Comparison of ENCODE assay signal across 1 cellular context in the genomic region with DNA sequence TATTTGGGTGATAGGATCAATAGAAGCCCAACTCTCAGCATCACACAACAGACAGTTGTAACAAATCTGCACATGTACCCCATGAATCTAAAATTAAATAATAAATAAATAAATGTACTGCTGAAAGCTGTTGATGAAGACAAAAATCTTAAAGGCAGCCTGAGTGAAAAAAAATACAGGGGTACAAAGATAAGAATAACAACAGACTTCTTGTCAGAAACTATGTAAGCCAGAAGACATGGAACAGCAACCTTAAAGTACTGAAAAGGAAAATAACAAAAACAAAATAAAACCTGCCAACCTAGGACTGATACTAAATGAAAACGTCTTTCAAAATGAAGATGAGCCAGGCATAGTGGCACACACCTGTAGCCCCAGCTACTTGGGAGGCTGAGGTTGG.
TF ChIP-seq lines count a peak whose summit lies in the region.

No MANE protein-coding gene starts in this region.

TF ChIP-seq in K562, 482 proteins besides CTCF, POLR2A, EP300 and RAD21 (continued from another document and continues in another):
- TF ChIP-seq ZBTB5 (IDR thresholded peaks at IDR 0.05) (no peak), CUX1 (CRISPR knock-in tag; IDR thresholded peaks at IDR 0.05) (no peak), MXI1 (IDR thresholded peaks at IDR 0.05; ENCODE audit: low read depth, low read length) (no peak), HNRNPUL1 (IDR thresholded peaks at IDR 0.05; ENCODE audit: low read length) (no peak), POLR3A (IDR thresholded peaks at IDR 0.05; ENCODE audit: borderline replicate concordance, extremely low read depth, insufficient read depth, insufficient read length) (no peak), ZEB2 (IDR thresholded peaks at IDR 0.05) (no peak), ZNF699 (CRISPR knock-in tag; IDR thresholded peaks at IDR 0.05; ENCODE audit: insufficient replicate concordance) (no peak), FOXK2 (conservative IDR thresholded peaks at IDR 0.05 in 1 of 2, IDR thresholded peaks at IDR 0.05 in 1 of 2; ENCODE audit: low read depth in 2 of 2) (no peak), CREB5 (CRISPR knock-in tag; IDR thresholded peaks at IDR 0.05) (no peak), ZNF655 (CRISPR knock-in tag; IDR thresholded peaks at IDR 0.05) (no peak), TSC22D4 (tag; IDR thresholded peaks at IDR 0.05) (no peak), POLR2B (IDR thresholded peaks at IDR 0.05; ENCODE audit: low read depth, partially characterized antibody) (no peak), RBM14 (IDR thresholded peaks at IDR 0.05; ENCODE audit: borderline replicate concordance, insufficient read depth, low read depth, low read length) (no peak), ILF3 (IDR thresholded peaks at IDR 0.05; ENCODE audit: borderline replicate concordance) (no peak), ETS2 (tag; IDR thresholded peaks at IDR 0.05; ENCODE audit: borderline replicate concordance, poor library complexity, severe bottlenecking) (no peak), MLLT1 (IDR thresholded peaks at IDR 0.05) (0 out of 4 replicates have a peak, but pooled peaks of 1 of the 2 experiments have one; percentile 38), ZNF384 (IDR thresholded peaks at IDR 0.05; ENCODE audit: low read depth, low read length) (peak; percentile 67), RBM22 (IDR thresholded peaks at IDR 0.05; ENCODE audit: low read depth, low read length, poor library complexity, severe bottlenecking) (no peak), HMGN3 (IDR thresholded peaks at IDR 0.05; ENCODE audit: borderline replicate concordance, extremely low read depth, insufficient read length, low read depth, low read length) (no peak), RCOR1 (IDR thresholded peaks at IDR 0.05; ENCODE audit: borderline replicate concordance in 1 of 2, low read depth in 2 of 2, low read length in 2 of 2) (no peak), XRCC4 (IDR thresholded peaks at IDR 0.05; ENCODE audit: extremely low read depth, insufficient read depth, insufficient read length) (no peak), ZFP36 (IDR thresholded peaks at IDR 0.05; ENCODE audit: low read depth, low read length, partially characterized antibody) (no peak), TRIM24 (IDR thresholded peaks at IDR 0.05) (peak; percentile 66 to 83), MAFK (IDR thresholded peaks at IDR 0.05; ENCODE audit: low read length) (no peak), SPI1 (IDR thresholded peaks at IDR 0.05; ENCODE audit: borderline replicate concordance, low read depth, low read length) (no peak), ZNF445 (CRISPR knock-in tag; IDR thresholded peaks at IDR 0.05; ENCODE audit: low read depth) (peak; percentile 82), ZNF24 (IDR thresholded peaks at IDR 0.05) (no peak), ELF4 (CRISPR knock-in tag; IDR thresholded peaks at IDR 0.05) (no peak), COPS2 (conservative IDR thresholded peaks at IDR 0.05) (no peak), NCOA2 (IDR thresholded peaks at IDR 0.05; ENCODE audit: partially characterized antibody in 2 of 2) (no peak), ZNF165 (CRISPR knock-in tag; IDR thresholded peaks at IDR 0.05; ENCODE audit: borderline replicate concordance) (no peak), CC2D1A (IDR thresholded peaks at IDR 0.05) (0 out of 2 replicates have a peak, but pooled peaks have one; percentile 16), TRIM28 (IDR thresholded peaks at IDR 0.05) (peak; percentile 97), ZBED1 (IDR thresholded peaks at IDR 0.05) (no peak), MEF2A (IDR thresholded peaks at IDR 0.05; ENCODE audit: control insufficient read depth, low read depth, low read length) (no peak), RUNX1 (IDR thresholded peaks at IDR 0.05; ENCODE audit: low read depth) (no peak), SIX5 (IDR thresholded peaks at IDR 0.05; ENCODE audit: borderline replicate concordance in 1 of 2, insufficient read depth in 1 of 2, low read depth in 1 of 2, low read length in 2 of 2) (no peak), KAT2B (IDR thresholded peaks at IDR 0.05; ENCODE audit: low read depth, low read length) (no peak), SETDB1 (IDR thresholded peaks at IDR 0.05; ENCODE audit: low read length) (no peak), ZNF511 (CRISPR knock-in tag; IDR thresholded peaks at IDR 0.05) (no peak)
- TF ChIP-seq, protein P1, sequence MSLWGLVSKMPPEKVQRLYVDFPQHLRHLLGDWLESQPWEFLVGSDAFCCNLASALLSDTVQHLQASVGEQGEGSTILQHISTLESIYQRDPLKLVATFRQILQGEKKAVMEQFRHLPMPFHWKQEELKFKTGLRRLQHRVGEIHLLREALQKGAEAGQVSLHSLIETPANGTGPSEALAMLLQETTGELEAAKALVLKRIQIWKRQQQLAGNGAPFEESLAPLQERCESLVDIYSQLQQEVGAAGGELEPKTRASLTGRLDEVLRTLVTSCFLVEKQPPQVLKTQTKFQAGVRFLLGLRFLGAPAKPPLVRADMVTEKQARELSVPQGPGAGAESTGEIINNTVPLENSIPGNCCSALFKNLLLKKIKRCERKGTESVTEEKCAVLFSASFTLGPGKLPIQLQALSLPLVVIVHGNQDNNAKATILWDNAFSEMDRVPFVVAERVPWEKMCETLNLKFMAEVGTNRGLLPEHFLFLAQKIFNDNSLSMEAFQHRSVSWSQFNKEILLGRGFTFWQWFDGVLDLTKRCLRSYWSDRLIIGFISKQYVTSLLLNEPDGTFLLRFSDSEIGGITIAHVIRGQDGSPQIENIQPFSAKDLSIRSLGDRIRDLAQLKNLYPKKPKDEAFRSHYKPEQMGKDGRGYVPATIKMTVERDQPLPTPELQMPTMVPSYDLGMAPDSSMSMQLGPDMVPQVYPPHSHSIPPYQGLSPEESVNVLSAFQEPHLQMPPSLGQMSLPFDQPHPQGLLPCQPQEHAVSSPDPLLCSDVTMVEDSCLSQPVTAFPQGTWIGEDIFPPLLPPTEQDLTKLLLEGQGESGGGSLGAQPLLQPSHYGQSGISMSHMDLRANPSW (CRISPR knock-in tag; IDR thresholded peaks at IDR 0.05) = no peak
- TF ChIP-seq, protein P2, sequence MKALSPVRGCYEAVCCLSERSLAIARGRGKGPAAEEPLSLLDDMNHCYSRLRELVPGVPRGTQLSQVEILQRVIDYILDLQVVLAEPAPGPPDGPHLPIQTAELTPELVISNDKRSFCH (CRISPR knock-in tag; IDR thresholded peaks at IDR 0.05) = no peak
- TF ChIP-seq, protein P2 (tag; IDR thresholded peaks at IDR 0.05) = no peak
- TF ChIP-seq, protein P3, sequence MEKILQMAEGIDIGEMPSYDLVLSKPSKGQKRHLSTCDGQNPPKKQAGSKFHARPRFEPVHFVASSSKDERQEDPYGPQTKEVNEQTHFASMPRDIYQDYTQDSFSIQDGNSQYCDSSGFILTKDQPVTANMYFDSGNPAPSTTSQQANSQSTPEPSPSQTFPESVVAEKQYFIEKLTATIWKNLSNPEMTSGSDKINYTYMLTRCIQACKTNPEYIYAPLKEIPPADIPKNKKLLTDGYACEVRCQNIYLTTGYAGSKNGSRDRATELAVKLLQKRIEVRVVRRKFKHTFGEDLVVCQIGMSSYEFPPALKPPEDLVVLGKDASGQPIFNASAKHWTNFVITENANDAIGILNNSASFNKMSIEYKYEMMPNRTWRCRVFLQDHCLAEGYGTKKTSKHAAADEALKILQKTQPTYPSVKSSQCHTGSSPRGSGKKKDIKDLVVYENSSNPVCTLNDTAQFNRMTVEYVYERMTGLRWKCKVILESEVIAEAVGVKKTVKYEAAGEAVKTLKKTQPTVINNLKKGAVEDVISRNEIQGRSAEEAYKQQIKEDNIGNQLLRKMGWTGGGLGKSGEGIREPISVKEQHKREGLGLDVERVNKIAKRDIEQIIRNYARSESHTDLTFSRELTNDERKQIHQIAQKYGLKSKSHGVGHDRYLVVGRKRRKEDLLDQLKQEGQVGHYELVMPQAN (IDR thresholded peaks at IDR 0.05; ENCODE audit: borderline replicate concordance) = no peak
